In the genomic region with DNA sequence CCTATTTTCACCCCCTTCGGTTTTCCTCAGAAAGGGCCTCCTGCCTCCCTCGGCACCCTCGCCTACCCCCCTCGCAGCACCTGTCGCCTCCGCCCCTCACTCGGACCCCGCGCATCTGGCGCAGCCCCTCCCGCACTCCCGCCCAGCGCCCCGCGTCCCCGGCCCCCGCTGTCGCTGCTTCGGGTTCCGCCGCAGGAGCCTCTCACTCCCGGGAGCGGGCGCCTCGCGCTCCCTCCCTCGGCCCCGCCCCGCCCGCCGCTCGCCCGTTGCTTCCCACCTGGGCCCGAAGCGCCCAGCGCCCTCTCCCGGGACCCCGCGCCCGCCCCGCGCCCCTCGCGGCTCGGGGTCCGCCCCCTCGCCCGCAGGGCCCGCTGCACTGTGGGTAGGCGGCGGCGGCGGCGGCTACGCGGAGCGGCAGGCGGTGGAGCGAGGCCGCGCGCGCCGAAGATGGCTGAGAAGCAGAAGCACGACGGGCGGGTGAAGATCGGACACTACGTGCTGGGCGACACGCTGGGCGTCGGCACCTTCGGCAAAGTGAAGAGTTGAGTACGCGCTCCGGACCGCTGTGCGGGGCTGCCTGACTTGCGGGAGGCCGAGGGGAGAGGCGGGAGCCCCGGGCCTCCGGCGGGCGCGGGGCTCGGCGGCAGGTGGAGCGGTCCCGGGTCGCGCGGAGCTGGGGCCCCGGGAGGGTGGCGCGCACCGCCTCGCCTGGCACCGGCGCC, we compare ENCODE assay signal across 10 cellular contexts. TPM values are rescaled to one million over a fixed set of nuclear protein-coding genes. Genes with fewer than 3 reads are reported as not detected.
A peak's percentile ranks its signal among the peaks of the same experiment; 100 is the strongest.
DNase-seq lines count a peak whose midpoint lies in the region; ATAC-seq and TF ChIP-seq lines count a peak whose summit lies in the region.
"Had no signal": no experiment of that assay in that cellular context is flagged by ENCODE, and none has a peak within 500 bp of the region (broad histone marks: within the 10 kb centered on the region; RNA-seq: fewer than 3 reads in every experiment).

A gene (plus strand): TSS at position 374 of the 722 bp plus-strand sequence. CDS start 74 bp downstream, at position 448.

- DNase-seq in NCI-H2081 (lab: John Stamatoyannopoulos, UW) = peak; percentile 49 to 59
- no peak for DNase-seq in NCI-H2081 treated with DMSO at 0.1 percent for 48 hours (lab: John Stamatoyannopoulos, UW)
- DNase-seq in HuH-7.5 (ENCODE audit: low spot score) = peak; percentile 19
- DNase-seq in activated T-helper 1 cell treated with anti-CD3 and anti-CD28 coated beads, Interleukin-12 subunit alpha, Interleukin-12 subunit beta, Interleukin-2, Interleukin-4 antibody, amounts not matched to agents 30 ng/mL and 10 ng/mL and 1 ng/mL, durations not matched to agents 14 hours and 24 hours and 36 hours (ENCODE audit: low spot score) = no peak
- DNase-seq in glutamatergic neuron = peak; percentile 79
- peak; percentile 69 for DNase-seq in neuronal stem cell (ENCODE audit: low spot score)
- DNase-seq: DND-41 had no signal

- H2AK5ac ChIP-seq in neuronal stem cell (ENCODE audit: low read depth, low read length) = no peak within 1 kb of the TSS

- H3K14ac ChIP-seq in neuronal stem cell (ENCODE audit: low read length) = peak within 1 kb of the TSS; percentile 84

- peak within 1 kb of the TSS; percentile 61 for H3K27ac ChIP-seq in neuronal stem cell (replicated peaks; ENCODE audit: low read length)

- H3K36me3 Mint-ChIP-seq in activated T-helper 1 cell treated with anti-CD3 and anti-CD28 coated beads, Interleukin-12 subunit alpha, Interleukin-12 subunit beta, Interleukin-2, Interleukin-4 antibody, amounts not matched to agents 30 ng/mL and 10 ng/mL and 1 ng/mL, durations not matched to agents 14 hours and 24 hours and 36 hours (ENCODE audit: low read depth) = peaks cover 2% of the 10 kb centered on the region
- H3K36me3 Mint-ChIP-seq in glutamatergic neuron (ENCODE audit: unreplicated experiment) = no peaks in the 10 kb centered on the region

- no peaks in the 10 kb centered on the region for H3K4me1 Mint-ChIP-seq in activated T-helper 1 cell treated with anti-CD3 and anti-CD28 coated beads, Interleukin-12 subunit alpha, Interleukin-12 subunit beta, Interleukin-2, Interleukin-4 antibody, amounts not matched to agents 30 ng/mL and 10 ng/mL and 1 ng/mL, durations not matched to agents 14 hours and 24 hours and 36 hours (ENCODE audit: low read depth)
- H3K4me1 Mint-ChIP-seq in glutamatergic neuron (ENCODE audit: low read depth, unreplicated experiment) = no peaks in the 10 kb centered on the region

- peaks cover 0 to 10% of the 10 kb centered on the region in 2 donors for H3K4me1 ChIP-seq in neuronal stem cell (ENCODE audit: control insufficient read depth in 2 of 2, insufficient read depth in 1 of 2, low read depth in 1 of 2, low read length in 2 of 2)

- peak within 1 kb of the TSS; percentile 100 for H2AFZ ChIP-seq in neuronal stem cell (ENCODE audit: low read length)

- H3K4ac ChIP-seq in neuronal stem cell (ENCODE audit: low read length) = no peak within 1 kb of the TSS

- H4K8ac ChIP-seq in neuronal stem cell (ENCODE audit: low read depth, low read length) = peak within 1 kb of the TSS; percentile 86

- H3K18ac ChIP-seq in neuronal stem cell (ENCODE audit: low read length) = peak within 1 kb of the TSS; percentile 94

- H2BK15ac ChIP-seq in neuronal stem cell (ENCODE audit: low read length) = peak within 1 kb of the TSS; percentile 98

- no peaks in the 10 kb centered on the region for H3K9me3 ChIP-seq in neuronal stem cell (replicated peaks in 1 of 2; ENCODE audit: control insufficient read depth in 2 of 2, insufficient read depth in 1 of 2, low read depth in 1 of 2, low read length in 2 of 2)

- WGBS in neuronal stem cell (ENCODE audit: extremely low coverage in 2 of 2, insufficient read length in 2 of 2, insufficient replicate concordance in 1 of 2), 2 donors = no CpG with 5 or more reads among the region's 101 CpGs

- peak within 1 kb of the TSS; percentile 77 to 95 for H3K4me3 ChIP-seq in neuronal stem cell (ENCODE audit: low read length in 2 of 2)

- H2BK120ac ChIP-seq in neuronal stem cell (ENCODE audit: low read depth, low read length) = peak within 1 kb of the TSS; percentile 50

- H3K4me3 Mint-ChIP-seq in activated T-helper 1 cell treated with anti-CD3 and anti-CD28 coated beads, Interleukin-12 subunit alpha, Interleukin-12 subunit beta, Interleukin-2, Interleukin-4 antibody, amounts not matched to agents 30 ng/mL and 10 ng/mL and 1 ng/mL, durations not matched to agents 14 hours and 24 hours and 36 hours = peak within 1 kb of the TSS; percentile 22
- H3K4me3 Mint-ChIP-seq in glutamatergic neuron (ENCODE audit: unreplicated experiment) = peak within 1 kb of the TSS; percentile 94

- peak within 1 kb of the TSS; percentile 96 for H3K23ac ChIP-seq in neuronal stem cell (ENCODE audit: low read depth, low read length, poor library complexity)

- H3K79me1 ChIP-seq in neuronal stem cell (ENCODE audit: low read depth, low read length) = no peaks in the 10 kb centered on the region

- TF ChIP-seq CTCF in glutamatergic neuron (IDR thresholded peaks at IDR 0.05; ENCODE audit: partially characterized antibody, unreplicated experiment) = no peak

- H3K9me3 Mint-ChIP-seq in activated T-helper 1 cell treated with anti-CD3 and anti-CD28 coated beads, Interleukin-12 subunit alpha, Interleukin-12 subunit beta, Interleukin-2, Interleukin-4 antibody, amounts not matched to agents 30 ng/mL and 10 ng/mL and 1 ng/mL, durations not matched to agents 14 hours and 24 hours and 36 hours = no peaks in the 10 kb centered on the region
- H3K9me3 Mint-ChIP-seq in glutamatergic neuron (ENCODE audit: unreplicated experiment) = peaks cover 3% of the 10 kb centered on the region
- H3K9me3 Mint-ChIP-seq: activated naive CD4-positive, alpha-beta T cell treated with anti-CD3 and anti-CD28 coated beads, Interleukin-2, amount 50 U/mL, for 72 hours had no signal

- H3K27ac Mint-ChIP-seq in activated T-helper 1 cell treated with anti-CD3 and anti-CD28 coated beads, Interleukin-12 subunit alpha, Interleukin-12 subunit beta, Interleukin-2, Interleukin-4 antibody, amounts not matched to agents 30 ng/mL and 10 ng/mL and 1 ng/mL, durations not matched to agents 14 hours and 24 hours and 36 hours = no peak within 1 kb of the TSS
- no peak within 1 kb of the TSS for H3K27ac Mint-ChIP-seq in glutamatergic neuron (ENCODE audit: unreplicated experiment)
- H3K27ac Mint-ChIP-seq: activated naive CD4-positive, alpha-beta T cell treated with anti-CD3 and anti-CD28 coated beads, Interleukin-2, amount 50 U/mL, for 72 hours had no signal

- no peak within 1 kb of the TSS for H4K91ac ChIP-seq in neuronal stem cell (ENCODE audit: low read depth, low read length, poor library complexity)

- intact Hi-C loops in activated T-helper 1 cell treated with anti-CD3 and anti-CD28 coated beads, Interleukin-12 subunit alpha, Interleukin-12 subunit beta, Interleukin-2, Interleukin-4 antibody, amounts not matched to agents 30 ng/mL and 10 ng/mL and 1 ng/mL, durations not matched to agents 14 hours and 24 hours and 36 hours (cut with micrococcal nuclease) = no loop called here

- peak within 1 kb of the TSS; percentile 15 for H2BK5ac ChIP-seq in neuronal stem cell (ENCODE audit: low read length)

- H2BK12ac ChIP-seq in neuronal stem cell (ENCODE audit: low read length) = no peak within 1 kb of the TSS

- ATAC-seq in HG03469 (IDR thresholded peaks at IDR 0.05; ENCODE audit: unreplicated experiment) = no peak
- no peak for ATAC-seq in GM21786 (IDR thresholded peaks at IDR 0.05; ENCODE audit: unreplicated experiment)

- H3K36me3 ChIP-seq in neuronal stem cell (replicated peaks in 1 of 2; ENCODE audit: control insufficient read depth in 2 of 2, insufficient read depth in 2 of 2, low read length in 2 of 2) = no peaks in the 10 kb centered on the region

- peak within 1 kb of the TSS; percentile 82 for H3K9ac ChIP-seq in neuronal stem cell (ENCODE audit: low read depth, low read length, poor library complexity)

- H3K4me2 ChIP-seq in neuronal stem cell (ENCODE audit: insufficient read depth, low read length, poor library complexity, severe bottlenecking) = peak within 1 kb of the TSS; percentile 84

- peaks cover 0 to 33% (median 0%) of the 10 kb centered on the region in 3 experiments for H3K27me3 ChIP-seq in neuronal stem cell (ENCODE audit: control insufficient read depth in 3 of 3, insufficient read depth in 3 of 3, low read depth in 1 of 3, low read length in 3 of 3)

- H3K27me3 Mint-ChIP-seq in activated T-helper 1 cell treated with anti-CD3 and anti-CD28 coated beads, Interleukin-12 subunit alpha, Interleukin-12 subunit beta, Interleukin-2, Interleukin-4 antibody, amounts not matched to agents 30 ng/mL and 10 ng/mL and 1 ng/mL, durations not matched to agents 14 hours and 24 hours and 36 hours (ENCODE audit: insufficient read depth) = peaks cover 40% of the 10 kb centered on the region
- peaks cover 10% of the 10 kb centered on the region for H3K27me3 Mint-ChIP-seq in glutamatergic neuron (ENCODE audit: unreplicated experiment)

RNA-seq across cellular contexts. Expression of the gene that starts here (rescaled TPM):
- not detected in 2 replicates for total RNA-seq in activated T-helper 1 cell treated with anti-CD3 and anti-CD28 coated beads, Interleukin-12 subunit alpha, Interleukin-12 subunit beta, Interleukin-2, Interleukin-4 antibody, amounts not matched to agents 30 ng/mL and 10 ng/mL and 1 ng/mL, durations not matched to agents 14 hours and 24 hours and 36 hours
- 1.3 TPM for total RNA-seq in glutamatergic neuron (ENCODE audit: unreplicated experiment)
- polyA plus RNA-seq in neuronal stem cell (2013, experiment 1 of 2) = 8.4 TPM
- polyA plus RNA-seq in neuronal stem cell (2013, experiment 2 of 2) = 8.9 TPM

Comparison
In these comparisons a context has a peak if more than half of its experiments do, and no peak if none do; other contexts are left out.
1. DNase-seq: peak in NCI-H2081 (2 of 2), HuH-7.5 (single experiment), glutamatergic neuron (single experiment) and neuronal stem cell (single experiment); none in NCI-H2081 treated with DMSO at 0.1 percent for 48 hours (single experiment) and activated T-helper 1 cell treated with anti-CD3 and anti-CD28 coated beads, Interleukin-12 subunit alpha, Interleukin-12 subunit beta, Interleukin-2, Interleukin-4 antibody, amounts not matched to agents 30 ng/mL and 10 ng/mL and 1 ng/mL, durations not matched to agents 14 hours and 24 hours and 36 hours (single experiment).